ENCODE assay signal across 30 cellular contexts in the genomic region with DNA sequence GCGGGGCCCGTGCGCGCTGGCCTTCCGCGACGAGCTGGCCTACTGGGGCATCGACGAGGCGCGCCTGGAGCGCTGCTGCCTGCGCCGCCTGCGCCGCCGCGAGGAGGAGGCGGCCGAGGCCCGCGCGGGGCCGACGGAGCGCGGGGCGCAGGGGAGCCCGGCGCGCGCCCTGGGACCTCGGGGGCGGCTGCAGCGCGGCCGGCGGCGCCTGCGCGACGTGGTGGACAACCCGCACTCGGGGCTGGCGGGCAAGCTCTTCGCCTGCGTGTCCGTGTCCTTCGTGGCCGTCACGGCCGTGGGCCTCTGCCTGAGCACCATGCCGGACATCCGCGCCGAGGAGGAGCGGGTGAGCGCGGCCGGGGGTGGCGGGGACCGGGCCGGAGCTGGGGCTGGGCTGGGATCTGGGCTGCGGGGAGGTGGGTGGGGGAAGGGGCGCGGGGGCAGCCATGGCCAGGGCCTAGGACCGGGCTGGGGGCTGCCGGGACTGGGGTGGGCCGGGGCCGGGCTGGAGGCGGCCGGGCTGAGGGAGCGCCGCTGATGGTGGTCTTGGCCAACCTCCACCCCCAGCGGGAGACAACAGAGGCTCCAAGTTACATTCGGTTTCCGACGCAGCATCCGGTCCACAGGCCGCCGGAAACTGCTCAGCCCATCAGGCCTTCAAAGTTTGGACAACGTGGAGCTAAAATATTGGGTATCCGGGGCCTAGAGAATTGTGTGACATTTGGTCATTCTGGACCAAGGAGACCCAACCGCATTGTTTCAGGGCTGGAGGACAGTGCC.
DNase-seq lines count a peak whose midpoint lies in the region; ATAC-seq and TF ChIP-seq lines count a peak whose summit lies in the region.
"Had no signal": no experiment of that assay in that cellular context is flagged by ENCODE, and none has a peak within 500 bp of the region (broad histone marks: within the 10 kb centered on the region; RNA-seq: fewer than 3 reads in every experiment).

No MANE protein-coding gene starts in this region.

- TF ChIP-seq CTCF in type B pancreatic cell (conservative IDR thresholded peaks at IDR 0.05), result no peak

- H3K23ac ChIP-seq in neuronal stem cell (ENCODE audit: low read depth, low read length, poor library complexity), result no peak overlapping the region

- CTCF ChIA-PET in activated CD4-positive, alpha-beta memory T cell treated with anti-CD3 and anti-CD28 coated beads, Interleukin-2, amount 10 ng/mL, durations not matched to agents 7 days and 5 days (lab: Charles Lee), result no interaction called here

- no peak overlapping the region for H2BK12ac ChIP-seq in neuronal stem cell (ENCODE audit: low read length)

- H3K9me3 Mint-ChIP-seq in activated CD4-positive, alpha-beta memory T cell treated with anti-CD3 and anti-CD28 coated beads, Interleukin-2, amount 10 ng/mL, durations not matched to agents 7 days and 5 days, result peaks cover 2% of the 10 kb centered on the region
- H3K9me3 Mint-ChIP-seq in type B pancreatic cell, result peaks cover 9% of the 10 kb centered on the region

- peak overlapping the region; percentile 46 for H2AK5ac ChIP-seq in neuronal stem cell (ENCODE audit: low read depth, low read length)

- no peak overlapping the region for H2BK5ac ChIP-seq in neuronal stem cell (ENCODE audit: low read length)

- H3K27me3 Mint-ChIP-seq in activated CD4-positive, alpha-beta memory T cell treated with anti-CD3 and anti-CD28 coated beads, Interleukin-2, amount 10 ng/mL, durations not matched to agents 7 days and 5 days, result peaks cover 3% of the 10 kb centered on the region
- peaks cover 11% of the 10 kb centered on the region for H3K27me3 Mint-ChIP-seq in type B pancreatic cell

- no peak overlapping the region for H3K4me3 Mint-ChIP-seq in activated CD4-positive, alpha-beta memory T cell treated with anti-CD3 and anti-CD28 coated beads, Interleukin-2, amount 10 ng/mL, durations not matched to agents 7 days and 5 days
- no peak overlapping the region for H3K4me3 Mint-ChIP-seq in type B pancreatic cell
- H3K4me3 Mint-ChIP-seq: activated CD4-positive, alpha-beta T cell treated with anti-CD3 and anti-CD28 coated beads, Interleukin-2, amount 10 ng/mL, durations not matched to agents 7 days and 5 days; B cell; CD4-positive, alpha-beta memory T cell; mesothelial cell of epicardium; naive B cell had no signal

- H4K8ac ChIP-seq in neuronal stem cell (ENCODE audit: low read depth, low read length), result no peak overlapping the region

- peaks cover 0 to 4% of the 10 kb centered on the region in 2 donors for H3K9me3 ChIP-seq in neuronal stem cell (replicated peaks in 1 of 2; ENCODE audit: control insufficient read depth in 2 of 2, insufficient read depth in 1 of 2, low read depth in 1 of 2, low read length in 2 of 2)
- H3K9me3 ChIP-seq: psoas muscle, sigmoid colon had no signal

- H2AFZ ChIP-seq in neuronal stem cell (ENCODE audit: low read length), result no peak overlapping the region

- no peak overlapping the region for H3K4me2 ChIP-seq in neuronal stem cell (ENCODE audit: insufficient read depth, low read length, poor library complexity, severe bottlenecking)

- H4K91ac ChIP-seq in neuronal stem cell (ENCODE audit: low read depth, low read length, poor library complexity), result no peak overlapping the region

- no peak overlapping the region for H3K18ac ChIP-seq in neuronal stem cell (ENCODE audit: low read length)

- H3K79me1 ChIP-seq in neuronal stem cell (ENCODE audit: low read depth, low read length), result no peaks in the 10 kb centered on the region

- no CpG with 5 or more reads among the region's 84 CpGs for whole genome bisulfite sequencing in neuronal stem cell (ENCODE audit: extremely low coverage in 2 of 2, insufficient read length in 2 of 2, insufficient replicate concordance in 1 of 2), 2 donors

- H2BK15ac ChIP-seq in neuronal stem cell (ENCODE audit: low read length), result no peak overlapping the region

- no peaks in the 10 kb centered on the region for H3K36me3 ChIP-seq in neuronal stem cell (replicated peaks in 1 of 2; ENCODE audit: control insufficient read depth in 2 of 2, insufficient read depth in 2 of 2, low read length in 2 of 2)
- H3K36me3 ChIP-seq: ascending aorta, cardiac muscle cell, left ventricle myocardium inferior, sigmoid colon had no signal

- H3K4me1 Mint-ChIP-seq in activated CD4-positive, alpha-beta memory T cell treated with anti-CD3 and anti-CD28 coated beads, Interleukin-2, amount 10 ng/mL, durations not matched to agents 7 days and 5 days, result no peaks in the 10 kb centered on the region
- no peaks in the 10 kb centered on the region for H3K4me1 Mint-ChIP-seq in type B pancreatic cell (ENCODE audit: unreplicated experiment)
- H3K4me1 Mint-ChIP-seq: activated CD4-positive, alpha-beta T cell treated with anti-CD3 and anti-CD28 coated beads, Interleukin-2, amount 10 ng/mL, durations not matched to agents 7 days and 5 days; B cell; mesothelial cell of epicardium; naive B cell had no signal

- no peaks in the 10 kb centered on the region for H3K27me3 ChIP-seq in neuronal stem cell (ENCODE audit: control insufficient read depth in 3 of 3, insufficient read depth in 3 of 3, low read depth in 1 of 3, low read length in 3 of 3)
- H3K27me3 ChIP-seq: ascending aorta, cardiac muscle cell had no signal

- POLR2A ChIA-PET in activated CD4-positive, alpha-beta memory T cell treated with anti-CD3 and anti-CD28 coated beads, Interleukin-2, amount 10 ng/mL, durations not matched to agents 7 days and 5 days (lab: Charles Lee), result no interaction called here

- no peak overlapping the region for H3K4ac ChIP-seq in neuronal stem cell (ENCODE audit: low read length)

- H3K36me3 Mint-ChIP-seq in activated CD4-positive, alpha-beta memory T cell treated with anti-CD3 and anti-CD28 coated beads, Interleukin-2, amount 10 ng/mL, durations not matched to agents 7 days and 5 days (ENCODE audit: low read depth), result no peaks in the 10 kb centered on the region
- H3K36me3 Mint-ChIP-seq in type B pancreatic cell, result no peaks in the 10 kb centered on the region
- H3K36me3 Mint-ChIP-seq: CD4-positive, alpha-beta memory T cell had no signal

- H3K4me3 ChIP-seq in neuronal stem cell (ENCODE audit: low read length in 2 of 2), result no peak overlapping the region
- H3K4me3 ChIP-seq: ascending aorta, cardiac muscle cell, left ventricle myocardium inferior, psoas muscle, sigmoid colon had no signal

- H2BK120ac ChIP-seq in neuronal stem cell (ENCODE audit: low read depth, low read length), result no peak overlapping the region

- DNase-seq in activated effector memory CD4-positive, alpha-beta T cell treated with anti-CD3 and anti-CD28 coated beads, Interleukin-2, amount 50 U/mL, for 16 hours, result peak; percentile 54
- DNase-seq in activated effector memory CD4-positive, alpha-beta T cell treated with Interleukin-2 at 50 U/mL for 16 hours, result no peak
- peak; percentile 7 for DNase-seq in activated CD4-positive, alpha-beta memory T cell treated with anti-CD3 and anti-CD28 coated beads, Interleukin-2, amount 10 ng/mL, durations not matched to agents 7 days and 5 days
- DNase-seq in neuronal stem cell (ENCODE audit: low spot score) (no peak), type B pancreatic cell (ENCODE audit: extremely low spot score, unreplicated experiment) (peak; percentile 64), NCI-H526 treated with DMSO at 0.1 percent for 48 hours (lab: John Stamatoyannopoulos, UW) (no peak)
- DNase-seq in stimulated activated CD4-positive, alpha-beta T cell treated with anti-CD3 and anti-CD28 coated beads, Interleukin-15, amount 100 ng/mL, for 24 hours, result no peak
- DNase-seq: activated CD4-positive, alpha-beta T cell treated with anti-CD3 and anti-CD28 coated beads, Interleukin-2, amount 10 ng/mL, durations not matched to agents 7 days and 5 days; CD4-positive, alpha-beta memory T cell; effector CD4-positive, alpha-beta T cell; GOT3; IMR-90; left ventricle myocardium inferior; naive B cell; NCI-H1436; NCI-H2081; NCI-H2227 treated with DMSO at 0.1 percent for 48 hours; NCI-H69; SIG-M5; sigmoid colon; stimulated activated CD4-positive, alpha-beta T cell treated with anti-CD3 and anti-CD28 coated beads, Interleukin-4, amount 100 ng/mL, for 24 hours; substantia nigra had no signal

- H3K4me1 ChIP-seq in neuronal stem cell (ENCODE audit: control insufficient read depth in 2 of 2, insufficient read depth in 1 of 2, low read depth in 1 of 2, low read length in 2 of 2), result no peaks in the 10 kb centered on the region
- H3K4me1 ChIP-seq: ascending aorta, left ventricle myocardium inferior, psoas muscle, sigmoid colon had no signal

- H3K14ac ChIP-seq in neuronal stem cell (ENCODE audit: low read length), result no peak overlapping the region

- H3K27ac ChIP-seq in neuronal stem cell (replicated peaks; ENCODE audit: low read length), result no peak overlapping the region
- H3K27ac ChIP-seq: ascending aorta, cardiac muscle cell, left ventricle myocardium inferior, psoas muscle, sigmoid colon had no signal

- H3K27ac Mint-ChIP-seq in activated CD4-positive, alpha-beta memory T cell treated with anti-CD3 and anti-CD28 coated beads, Interleukin-2, amount 10 ng/mL, durations not matched to agents 7 days and 5 days, result no peak overlapping the region
- H3K27ac Mint-ChIP-seq in type B pancreatic cell, result no peak overlapping the region
- H3K27ac Mint-ChIP-seq: activated CD4-positive, alpha-beta T cell treated with anti-CD3 and anti-CD28 coated beads, Interleukin-2, amount 10 ng/mL, durations not matched to agents 7 days and 5 days; activated naive CD4-positive, alpha-beta T cell treated with anti-CD3 and anti-CD28 coated beads, Interleukin-2, amount 50 U/mL, for 72 hours; activated T-helper 2 cell treated with anti-CD3 and anti-CD28 coated beads, Interferon-gamma antibody, Interleukin-2, Interleukin-4, amounts not matched to agents 10 μg/mL and 5 μg/mL and 100 μg/mL, durations not matched to agents 14 hours and 24 hours and 36 hours; B cell; CD4-positive, alpha-beta memory T cell; mesothelial cell of epicardium; naive B cell had no signal

- H3K9ac ChIP-seq in neuronal stem cell (ENCODE audit: low read depth, low read length, poor library complexity), result no peak overlapping the region

- no peak for ATAC-seq in GM18870 (IDR thresholded peaks at IDR 0.05; ENCODE audit: unreplicated experiment)
- ATAC-seq: activated naive CD4-positive, alpha-beta T cell treated with anti-CD3 and anti-CD28 coated beads, Interleukin-2, amount 50 U/mL, for 72 hours; psoas muscle had no signal

Comparison
In these comparisons a context has a peak if more than half of its experiments do, and no peak if none do; other contexts are left out.
1. DNase-seq: peak in activated effector memory CD4-positive, alpha-beta T cell treated with anti-CD3 and anti-CD28 coated beads, Interleukin-2, amount 50 U/mL, for 16 hours (single experiment), activated CD4-positive, alpha-beta memory T cell treated with anti-CD3 and anti-CD28 coated beads, Interleukin-2, amount 10 ng/mL, durations not matched to agents 7 days and 5 days (single experiment) and type B pancreatic cell (single experiment); none in activated effector memory CD4-positive, alpha-beta T cell treated with Interleukin-2 at 50 U/mL for 16 hours (single experiment), neuronal stem cell (single experiment), stimulated activated CD4-positive, alpha-beta T cell treated with anti-CD3 and anti-CD28 coated beads, Interleukin-15, amount 100 ng/mL, for 24 hours (single experiment) and NCI-H526 treated with DMSO at 0.1 percent for 48 hours (single experiment).